1 cellular context compared by ENCODE assay signal in genomic region chr17:72110231-72110952, GRCh38.
TF ChIP-seq lines count a peak whose summit lies in the region.

No MANE protein-coding gene starts in this region.

TF ChIP-seq in GM12878, 131 proteins besides CTCF, POLR2A, EP300 and RAD21 (continued from another document):
- TF ChIP-seq, protein P1, sequence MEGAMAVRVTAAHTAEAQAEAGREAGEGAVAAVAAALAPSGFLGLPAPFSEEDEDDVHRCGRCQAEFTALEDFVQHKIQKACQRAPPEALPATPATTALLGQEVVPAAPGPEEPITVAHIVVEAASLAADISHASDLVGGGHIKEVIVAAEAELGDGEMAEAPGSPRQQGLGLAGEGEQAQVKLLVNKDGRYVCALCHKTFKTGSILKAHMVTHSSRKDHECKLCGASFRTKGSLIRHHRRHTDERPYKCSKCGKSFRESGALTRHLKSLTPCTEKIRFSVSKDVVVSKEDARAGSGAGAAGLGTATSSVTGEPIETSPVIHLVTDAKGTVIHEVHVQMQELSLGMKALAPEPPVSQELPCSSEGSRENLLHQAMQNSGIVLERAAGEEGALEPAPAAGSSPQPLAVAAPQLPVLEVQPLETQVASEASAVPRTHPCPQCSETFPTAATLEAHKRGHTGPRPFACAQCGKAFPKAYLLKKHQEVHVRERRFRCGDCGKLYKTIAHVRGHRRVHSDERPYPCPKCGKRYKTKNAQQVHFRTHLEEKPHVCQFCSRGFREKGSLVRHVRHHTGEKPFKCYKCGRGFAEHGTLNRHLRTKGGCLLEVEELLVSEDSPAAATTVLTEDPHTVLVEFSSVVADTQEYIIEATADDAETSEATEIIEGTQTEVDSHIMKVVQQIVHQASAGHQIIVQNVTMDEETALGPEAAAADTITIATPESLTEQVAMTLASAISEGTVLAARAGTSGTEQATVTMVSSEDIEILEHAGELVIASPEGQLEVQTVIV (IDR thresholded peaks at IDR 0.05; ENCODE audit: borderline replicate concordance, partially characterized antibody) = no peak
- TF ChIP-seq SKIL (IDR thresholded peaks at IDR 0.05; ENCODE audit: low read depth, poor library complexity, severe bottlenecking) = no peak
- TF ChIP-seq MXI1 (IDR thresholded peaks at IDR 0.05; ENCODE audit: low read depth, low read length) = no peak
- TF ChIP-seq POLR2AphosphoS5 (IDR thresholded peaks at IDR 0.05; ENCODE audit: low read length) = no peak
- TF ChIP-seq NFYA (IDR thresholded peaks at IDR 0.05; ENCODE audit: borderline replicate concordance, low read depth, low read length) = no peak
- TF ChIP-seq SIN3A (IDR thresholded peaks at IDR 0.05; ENCODE audit: low read depth, low read length) = no peak
- TF ChIP-seq ZNF687 (IDR thresholded peaks at IDR 0.05) = no peak
- no peak for TF ChIP-seq MLLT1 (IDR thresholded peaks at IDR 0.05)
- no peak for TF ChIP-seq GABPA (IDR thresholded peaks at IDR 0.05; ENCODE audit: low read depth)
- TF ChIP-seq, protein P2, sequence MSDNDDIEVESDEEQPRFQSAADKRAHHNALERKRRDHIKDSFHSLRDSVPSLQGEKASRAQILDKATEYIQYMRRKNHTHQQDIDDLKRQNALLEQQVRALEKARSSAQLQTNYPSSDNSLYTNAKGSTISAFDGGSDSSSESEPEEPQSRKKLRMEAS (IDR thresholded peaks at IDR 0.05; ENCODE audit: low read depth, low read length) = no peak
- TF ChIP-seq RUNX3 (IDR thresholded peaks at IDR 0.05; ENCODE audit: low read length) = no peak
- TF ChIP-seq ZZZ3 (IDR thresholded peaks at IDR 0.05; ENCODE audit: control insufficient read depth, insufficient read length, low read depth) = no peak
- TF ChIP-seq IKZF2 (IDR thresholded peaks at IDR 0.05) = no peak
- no peak for TF ChIP-seq SUZ12 (IDR thresholded peaks at IDR 0.05; ENCODE audit: unreplicated experiment)
